In the genomic region with DNA sequence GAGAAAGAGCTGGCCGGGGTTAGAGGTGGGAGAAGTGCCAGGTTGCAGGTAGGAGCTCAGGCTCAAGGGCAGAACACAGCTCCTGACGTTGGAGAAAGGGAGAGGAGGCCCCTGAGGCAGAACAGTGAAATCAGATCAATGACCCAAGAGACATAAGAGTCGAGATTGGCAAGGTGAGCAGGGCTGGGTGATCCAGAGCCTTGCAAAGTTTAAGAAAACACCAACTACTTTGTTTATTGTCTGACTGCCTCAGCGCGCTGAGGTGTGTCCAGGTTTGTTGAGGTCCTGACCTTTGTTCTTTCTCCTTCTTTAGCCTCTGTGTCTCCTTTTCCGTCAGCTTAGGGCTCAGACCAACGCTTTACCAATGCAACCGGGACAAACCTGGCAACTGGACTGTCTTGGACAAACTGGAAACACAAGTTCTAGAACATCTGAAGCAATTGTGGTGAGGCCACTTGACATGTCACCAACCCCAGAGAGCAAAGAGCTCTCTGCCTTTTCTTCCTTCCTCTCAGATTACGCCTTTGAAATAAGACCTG, we compare ENCODE assay signal across 14 cellular contexts. TPM values are rescaled to one million over a fixed set of nuclear protein-coding genes. Genes with fewer than 3 reads are reported as not detected.
DNase-seq lines count a peak whose midpoint lies in the region; ATAC-seq and TF ChIP-seq lines count a peak whose summit lies in the region.
"Had no signal": no experiment of that assay in that cellular context is flagged by ENCODE, and none has a peak within 500 bp of the region (broad histone marks: within the 10 kb centered on the region; RNA-seq: fewer than 3 reads in every experiment).

No MANE protein-coding gene starts in this region.

- H3K79me2 ChIP-seq in parathyroid adenoma: no peaks in the 10 kb centered on the region

- no peaks in the 10 kb centered on the region for H3K9me3 ChIP-seq in parathyroid adenoma (ENCODE audit: control insufficient read depth, low read length)
- no peaks in the 10 kb centered on the region for H3K9me3 ChIP-seq in effector memory CD4-positive, alpha-beta T cell (ENCODE audit: control insufficient read depth, low read length)
- H3K9me3 ChIP-seq: SJSA1 had no signal

- peaks cover 3% of the 10 kb centered on the region for H3K4me1 ChIP-seq in parathyroid adenoma
- H3K4me1 ChIP-seq in effector memory CD4-positive, alpha-beta T cell (ENCODE audit: control insufficient read depth, insufficient read depth, low read length, poor library complexity, severe bottlenecking): no peaks in the 10 kb centered on the region
- H3K4me1 ChIP-seq: SJSA1 had no signal

- H3K27ac ChIP-seq in parathyroid adenoma: peak overlapping the region; percentile 19
- no peak overlapping the region for H3K27ac ChIP-seq in effector memory CD4-positive, alpha-beta T cell (ENCODE audit: insufficient read depth, low read length, poor library complexity, severe bottlenecking)
- H3K27ac ChIP-seq: SJSA1 had no signal

- no peak overlapping the region for H3K9ac ChIP-seq in parathyroid adenoma

- peak overlapping the region; percentile 22 for H3K4me2 ChIP-seq in parathyroid adenoma (ENCODE audit: low read length)

- peak; percentile 88 for ATAC-seq in esophagus mucosa
- ATAC-seq in omental fat pad (ENCODE audit: low FRiP score): no peak

- H3K27me3 ChIP-seq in parathyroid adenoma (ENCODE audit: control insufficient read depth, insufficient read depth, low read length): no peaks in the 10 kb centered on the region
- no peaks in the 10 kb centered on the region for H3K27me3 ChIP-seq in effector memory CD4-positive, alpha-beta T cell (replicated peaks; ENCODE audit: control insufficient read depth, insufficient read depth, low read length, poor library complexity, severe bottlenecking)
- H3K27me3 ChIP-seq: SJSA1 had no signal

- no peak overlapping the region for H3K4me3 ChIP-seq in LNCaP clone FGC (ENCODE audit: low read depth, low read length)
- H3K4me3 ChIP-seq in parathyroid adenoma (ENCODE audit: low read depth, low read length): no peak overlapping the region
- no peak overlapping the region for H3K4me3 ChIP-seq in effector memory CD4-positive, alpha-beta T cell (ENCODE audit: insufficient read depth, low read depth, low read length, poor library complexity, severe bottlenecking)
- H3K4me3 ChIP-seq: SJSA1 had no signal

- peak; percentile 65 for DNase-seq in Caki2 (ENCODE audit: low read depth)
- peak; percentile 59 for DNase-seq in LNCaP clone FGC (ENCODE audit: low read depth)
- no peak for DNase-seq in hepatic stellate cell (ENCODE audit: low spot score)
- DNase-seq in effector memory CD4-positive, alpha-beta T cell: no peak
- no peak for DNase-seq in omental fat pad (ENCODE audit: low spot score)
- DNase-seq in NCI-H345 (lab: John Stamatoyannopoulos, UW): no peak
- DNase-seq: activated CD4-positive, alpha-beta T cell treated with anti-CD3 and anti-CD28 coated beads, Interleukin-2, amount 10 ng/mL, durations not matched to agents 24 days and 14 days; activated T-cell treated with anti-CD3 and anti-CD28 coated beads, Interleukin-2, amount 50 U/mL, for 1 hour; midbrain; NCI-H446 had no signal

- in situ Hi-C loops in Caki2 (cut with HindIII; ENCODE audit: low pct_unique_long_range_greater_than_20kb, low sequenced_read_pairs): no loop called here

- TF ChIP-seq CTCF in LNCaP clone FGC (IDR thresholded peaks at IDR 0.05; ENCODE audit: control insufficient read depth, extremely low read depth, insufficient read depth) (no peak), parathyroid adenoma (IDR thresholded peaks at IDR 0.05) (no peak), omental fat pad (IDR thresholded peaks at IDR 0.05) (no peak)

- H3K36me3 ChIP-seq in parathyroid adenoma (ENCODE audit: control insufficient read depth, insufficient read depth, low read length): no peaks in the 10 kb centered on the region
- H3K36me3 ChIP-seq in effector memory CD4-positive, alpha-beta T cell (ENCODE audit: control insufficient read depth, insufficient read depth, low read length): no peaks in the 10 kb centered on the region
- H3K36me3 ChIP-seq: SJSA1 had no signal

- peak overlapping the region; percentile 76 for H2AFZ ChIP-seq in parathyroid adenoma

RNA-seq across cellular contexts. Expression of gene CHRNA9, which starts 28.3 kb away (rescaled TPM):
- total RNA-seq in Caki2 (2014; rRNA removed; shearing (Covaris generic); ENCODE audit: low replicate concordance): not detected in 2 replicates
- total RNA-seq in esophagus mucosa: not detected
- total RNA-seq in omental fat pad: not detected
- total RNA-seq: activated CD4-positive, alpha-beta T cell treated with anti-CD3 and anti-CD28 coated beads, Interleukin-2, amount 10 ng/mL, durations not matched to agents 24 days and 14 days; SJSA1; urinary bladder had no signal

Comparison
In these comparisons a context has a peak if more than half of its experiments do, and no peak if none do; other contexts are left out.
1. DNase-seq: peak in Caki2 (single experiment) and LNCaP clone FGC (single experiment); none in hepatic stellate cell (single experiment), effector memory CD4-positive, alpha-beta T cell (0 of 3), omental fat pad (single experiment) and NCI-H345 (single experiment).